1 cellular context compared by ENCODE assay signal in the genomic region with DNA sequence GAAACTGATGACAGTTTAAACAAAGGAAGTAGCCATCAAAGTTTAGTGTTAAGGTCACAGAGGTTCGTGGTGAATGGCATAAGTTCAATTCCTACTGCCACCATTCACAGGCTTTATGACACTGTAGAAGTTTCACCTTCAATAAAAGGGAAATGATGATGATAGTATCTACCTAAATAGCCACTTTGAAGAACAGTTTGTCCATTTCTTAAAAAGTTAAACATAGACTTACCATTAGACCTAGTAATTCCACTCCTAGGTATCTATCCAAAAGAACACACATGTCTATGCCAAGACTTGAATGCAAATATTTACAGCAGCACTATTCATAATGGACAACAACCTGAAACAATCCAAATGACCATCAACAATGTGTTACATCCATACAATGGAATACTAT.
TF ChIP-seq lines count a peak whose summit lies in the region.

No MANE protein-coding gene starts in this region.

TF ChIP-seq in HepG2, 621 proteins besides CTCF, POLR2A, EP300 and RAD21:
- TF ChIP-seq MTF2 (CRISPR knock-in tag; IDR thresholded peaks at IDR 0.05; ENCODE audit: borderline replicate concordance) (no peak), ZSCAN25 (CRISPR knock-in tag; IDR thresholded peaks at IDR 0.05) (no peak), ARHGAP35 (CRISPR knock-in tag; IDR thresholded peaks at IDR 0.05; ENCODE audit: borderline replicate concordance) (no peak)
- TF ChIP-seq, protein P1, sequence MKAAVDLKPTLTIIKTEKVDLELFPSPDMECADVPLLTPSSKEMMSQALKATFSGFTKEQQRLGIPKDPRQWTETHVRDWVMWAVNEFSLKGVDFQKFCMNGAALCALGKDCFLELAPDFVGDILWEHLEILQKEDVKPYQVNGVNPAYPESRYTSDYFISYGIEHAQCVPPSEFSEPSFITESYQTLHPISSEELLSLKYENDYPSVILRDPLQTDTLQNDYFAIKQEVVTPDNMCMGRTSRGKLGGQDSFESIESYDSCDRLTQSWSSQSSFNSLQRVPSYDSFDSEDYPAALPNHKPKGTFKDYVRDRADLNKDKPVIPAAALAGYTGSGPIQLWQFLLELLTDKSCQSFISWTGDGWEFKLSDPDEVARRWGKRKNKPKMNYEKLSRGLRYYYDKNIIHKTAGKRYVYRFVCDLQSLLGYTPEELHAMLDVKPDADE (CRISPR knock-in tag; IDR thresholded peaks at IDR 0.05), result no peak
- TF ChIP-seq, protein P2, sequence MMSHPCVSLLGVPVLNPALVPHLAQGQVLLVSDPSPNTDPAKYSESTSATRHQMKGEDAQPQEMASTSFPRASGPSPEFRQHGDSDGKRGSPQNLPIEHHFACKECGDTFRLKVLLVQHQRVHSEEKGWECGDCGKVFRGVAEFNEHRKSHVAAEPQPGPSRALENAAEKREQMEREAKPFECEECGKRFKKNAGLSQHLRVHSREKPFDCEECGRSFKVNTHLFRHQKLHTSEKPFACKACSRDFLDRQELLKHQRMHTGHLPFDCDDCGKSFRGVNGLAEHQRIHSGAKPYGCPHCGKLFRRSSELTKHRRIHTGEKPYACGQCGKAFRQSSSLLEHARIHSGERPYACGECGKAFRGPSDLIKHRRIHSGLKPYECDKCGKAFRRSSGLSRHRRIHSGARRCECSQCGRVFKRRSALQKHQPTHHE (CRISPR knock-in tag; IDR thresholded peaks at IDR 0.05; ENCODE audit: borderline replicate concordance), result no peak
